35 cellular contexts compared by ENCODE assay signal in the genomic region with DNA sequence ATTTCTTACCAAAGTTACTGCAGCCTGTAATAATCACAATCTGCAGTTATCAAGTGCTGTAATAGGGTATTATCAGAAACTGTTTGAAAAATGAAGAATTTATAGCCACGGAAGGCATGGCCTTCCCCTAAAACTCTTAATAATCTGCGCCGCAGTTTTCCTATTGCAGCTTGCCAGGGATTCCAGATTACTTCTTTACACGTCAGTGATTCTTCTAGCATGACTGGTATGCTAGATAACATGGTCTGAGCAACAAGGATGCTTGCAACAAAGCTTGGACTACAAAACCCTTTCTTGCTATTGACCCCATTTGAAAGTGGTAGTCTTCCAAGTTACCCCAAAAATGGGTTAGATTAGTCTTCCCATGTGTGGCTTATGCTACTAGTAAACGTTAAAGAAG. TPM values are rescaled to one million over a fixed set of nuclear protein-coding genes. Genes with fewer than 3 reads are reported as not detected.
"Had no signal": no experiment of that assay in that cellular context is flagged by ENCODE, and none has a peak within 500 bp of the region (broad histone marks: within the 10 kb centered on the region; RNA-seq: fewer than 3 reads in every experiment).

No MANE protein-coding gene starts in this region.

- H3K27me3 ChIP-seq: adrenal gland, ascending aorta, brain microvascular endothelial cell, colonic mucosa, esophagus squamous epithelium, gastrocnemius medialis had no signal

- ATAC-seq: activated CD4-positive, CD25-positive, alpha-beta regulatory T cell treated with anti-CD3 and anti-CD28 coated beads, Interleukin-2, amount 50 U/mL, for 24 hours; activated CD8-positive, alpha-beta T cell treated with anti-CD3 and anti-CD28 coated beads for 36 hours; activated naive CD8-positive, alpha-beta T cell treated with anti-CD3 and anti-CD28 coated beads, Interleukin-2, amount 50 U/mL, for 24 hours; activated T-cell treated with anti-CD3 and anti-CD28 coated beads, Interleukin-2, amount 50 U/mL, for 4 hours; activated T-helper 17 cell treated with anti-CD3 and anti-CD28 coated beads, Interleukin-2, amount 50 U/mL, for 72 hours; foreskin keratinocyte; gastrocnemius medialis; T-helper 17 cell had no signal

- H3K36me3 ChIP-seq: adrenal gland, ascending aorta, brain microvascular endothelial cell, colonic mucosa, esophagus squamous epithelium, gastrocnemius medialis, WERI-Rb-1 had no signal

- H3K4me3 ChIP-seq: adrenal gland, ascending aorta, colonic mucosa, esophagus squamous epithelium, gastrocnemius medialis had no signal

- DNase-seq: activated B cell treated with CpG ODN at 0.5 μM for 24 hours; activated CD4-positive, alpha-beta T cell treated with anti-CD3 and anti-CD28 coated beads for 48 hours; activated CD4-positive, alpha-beta T cell treated with anti-CD3 and anti-CD28 coated beads, Interleukin-2, amount 50 U/mL, for 1 hour; activated CD4-positive, alpha-beta T cell treated with anti-CD3 and anti-CD28 coated beads, Interleukin-2, amount 50 U/mL, for 48 hours; activated CD8-positive, alpha-beta memory T cell treated with anti-CD3 and anti-CD28 coated beads for 24 hours; activated CD8-positive, alpha-beta T cell treated with anti-CD3 and anti-CD28 coated beads for 36 hours; activated effector memory CD4-positive, alpha-beta T cell treated with Interleukin-2 at 50 U/mL for 16 hours; activated gamma-delta T cell treated with Interleukin-2 at 50 U/mL for 16 hours; activated naive CD4-positive, alpha-beta T cell treated with anti-CD3 and anti-CD28 coated beads for 36 hours; activated naive CD8-positive, alpha-beta T cell treated with anti-CD3 and anti-CD28 coated beads for 36 hours; activated naive CD8-positive, alpha-beta T cell treated with anti-CD3 and anti-CD28 coated beads, Interleukin-2, amount 50 U/mL, for 24 hours; activated T-cell treated with anti-CD3 and anti-CD28 coated beads, Interleukin-2, amount 50 U/mL, for 4 hours; adrenal gland; brain microvascular endothelial cell; central memory CD4-positive, alpha-beta T cell; cerebellar nuclear complex; colonic mucosa; effector CD8-positive, alpha-beta T cell; esophagus squamous epithelium; foreskin keratinocyte; gastrocnemius medialis; glutamatergic neuron; T-helper 1 cell; T-helper 17 cell; T1000; WERI-Rb-1 had no signal

- H3K27ac ChIP-seq: adrenal gland, ascending aorta, brain microvascular endothelial cell, colonic mucosa, epithelial cell of prostate, esophagus squamous epithelium, foreskin keratinocyte, gastrocnemius medialis, WERI-Rb-1 had no signal

- H3K9me3 ChIP-seq: adrenal gland, ascending aorta, colonic mucosa, esophagus squamous epithelium, gastrocnemius medialis had no signal

- H3K4me1 ChIP-seq: adrenal gland, ascending aorta, colonic mucosa, esophagus squamous epithelium, gastrocnemius medialis had no signal

RNA-seq across cellular contexts. Expression of gene GK2, which starts 47.2 kb away (rescaled TPM):
- total RNA-seq: activated B cell treated with CpG ODN at 0.5 μM for 24 hours; activated CD8-positive, alpha-beta T cell treated with anti-CD3 and anti-CD28 coated beads for 36 hours; activated naive CD4-positive, alpha-beta T cell treated with anti-CD3 and anti-CD28 coated beads for 36 hours; activated naive CD8-positive, alpha-beta T cell treated with anti-CD3 and anti-CD28 coated beads for 36 hours; activated T-cell treated with anti-CD3 and anti-CD28 coated beads, Interleukin-2, amount 50 U/mL, for 4 hours; activated T-helper 17 cell treated with anti-CD3 and anti-CD28 coated beads, Interleukin-2, amount 50 U/mL, for 72 hours; adrenal gland; ascending aorta; bronchial epithelial cell; colonic mucosa; dermis microvascular lymphatic vessel endothelial cell; endothelial cell of umbilical vein; esophagus squamous epithelium; fibroblast of lung; foreskin keratinocyte; gastrocnemius medialis; T-helper 17 cell had no signal
- polyA plus RNA-seq: adrenal gland, endothelial cell of umbilical vein, esophagus, fibroblast of lung, foreskin keratinocyte had no signal
